Comparison of ENCODE assay signal across 8 cellular contexts in genomic region chr2:117814417-117815264, GRCh38. TPM values are rescaled to one million over a fixed set of nuclear protein-coding genes. Genes with fewer than 3 reads are reported as not detected.
A peak's percentile ranks its signal among the peaks of the same experiment; 100 is the strongest.
DNase-seq lines count a peak whose midpoint lies in the region; ATAC-seq and TF ChIP-seq lines count a peak whose summit lies in the region.

DDX18 (plus strand) TSS chr2:117814691; CDS start chr2:117814778, 87 bp downstream.

- no peaks in the 10 kb centered on the region for H3K27me3 ChIP-seq in AG04450 (ENCODE audit: control insufficient read depth, insufficient read depth, low read length)

- POLR2A ChIA-PET in AG04450 (lab: Yijun Ruan, JAX): interaction anchor here (1.5 kb wide), 1 partner anchor 189 kb away, joined by 4 read pairs; no protein-coding TSS in a partner anchor

- peak; percentile 95 for DNase-seq in AG04450 (ENCODE audit: low read depth, low spot score)
- peak; percentile 99 for DNase-seq in NCI-H2227 (lab: John Stamatoyannopoulos, UW; ENCODE audit: unreplicated experiment)
- peak; percentile 99 for DNase-seq in cardiac fibroblast (ENCODE audit: low read depth in 2 of 2)
- DNase-seq in iPS-NIHi7 (ENCODE audit: extremely low spot score): peak; percentile 85
- DNase-seq in smooth muscle cell of the brain vasculature (ENCODE audit: low read depth, low spot score): peak; percentile 96

- CTCF ChIA-PET in AG04450 (lab: Charles Lee): interaction anchor here (0.6 to 5.5 kb wide), 53 partner anchors 8 to 590 kb away, joined by 3 to 267 read pairs (median 6); partner anchors contain the start of genes CCDC93 and INSIG2

- H3K4me3 ChIP-seq in AG04450 (ENCODE audit: low read depth, low read length) (peak within 1 kb of the TSS; percentile 94), WI38 (ENCODE audit: low read depth, low read length) (peak within 1 kb of the TSS; percentile 98), cardiac fibroblast (replicated peaks in 1 of 2; ENCODE audit: low read depth in 2 of 2, low read length in 2 of 2) (peak within 1 kb of the TSS; percentile 92 to 97)

- TF ChIP-seq CTCF in AG04450 (IDR thresholded peaks at IDR 0.05; ENCODE audit: low read depth, low read length) (peak; percentile 100), WI38 (IDR thresholded peaks at IDR 0.05; ENCODE audit: low read depth, low read length) (peak; percentile 99), cardiac fibroblast (IDR thresholded peaks at IDR 0.05; ENCODE audit: low read depth, low read length) (peak; percentile 99)

- ATAC-seq in GM18870 (IDR thresholded peaks at IDR 0.05; ENCODE audit: unreplicated experiment) (peak; percentile 96), HG03139 (IDR thresholded peaks at IDR 0.05; ENCODE audit: unreplicated experiment) (peak; percentile 97)

- H3K27ac ChIP-seq in AG04450 (ENCODE audit: low read depth, low read length): peak within 1 kb of the TSS; percentile 79

- no peaks in the 10 kb centered on the region for H3K9me3 ChIP-seq in AG04450 (ENCODE audit: control insufficient read depth, insufficient read depth, low read length)

RNA-seq across cellular contexts. Expression of gene DDX18, which starts in this region (rescaled TPM):
- 42.1 and 53.5 TPM in 2 replicates for polyA plus RNA-seq in AG04450 (2011; rRNA removed)
- polyA minus RNA-seq in AG04450 (2011; rRNA and poly(A)+ RNA removed): 33.7 and 41.7 TPM in 2 replicates

Comparison
In these comparisons a context has a peak if more than half of its experiments do, and no peak if none do; other contexts are left out.
1. Peak in every context shown above with its lines: DNase-seq, ATAC-seq, H3K4me3 ChIP-seq and H3K27ac ChIP-seq.